In the genomic region with DNA sequence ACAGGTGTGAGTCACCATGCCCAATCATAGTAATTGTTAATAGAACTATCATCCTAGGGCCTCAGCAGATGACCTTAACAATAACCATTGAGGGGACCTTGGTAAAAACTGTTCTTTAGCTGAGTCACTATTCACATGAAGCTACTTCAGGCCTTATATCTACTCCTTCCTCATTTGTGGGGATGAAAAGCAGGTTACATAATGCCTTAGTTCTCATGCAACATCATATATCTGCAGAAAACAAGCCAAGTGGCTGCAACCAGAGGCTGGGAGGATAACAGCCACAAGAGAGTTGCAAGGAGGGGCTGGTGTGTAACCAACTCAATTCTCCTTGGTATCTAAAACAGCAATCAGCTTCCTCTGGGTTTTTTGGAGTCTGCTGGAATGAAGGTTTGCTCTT, we compare ENCODE assay signal across 16 cellular contexts.
"Had no signal": no experiment of that assay in that cellular context is flagged by ENCODE, and none has a peak within 500 bp of the region (broad histone marks: within the 10 kb centered on the region; RNA-seq: fewer than 3 reads in every experiment).

No MANE protein-coding gene starts in this region.

- FAIRE-seq: bronchial epithelial cell, pancreas, TTC549 had no signal

- DNase-seq: activated CD4-positive, alpha-beta memory T cell treated with anti-CD3 and anti-CD28 coated beads, Interleukin-2, amount 10 ng/mL, durations not matched to agents 7 days and 5 days; activated CD4-positive, alpha-beta T cell treated with anti-CD3 and anti-CD28 coated beads for 48 hours; activated CD4-positive, CD25-positive, alpha-beta regulatory T cell; activated CD8-positive, alpha-beta memory T cell treated with anti-CD3 and anti-CD28 coated beads, Interleukin-2, amount 10 ng/mL, durations not matched to agents 7 days and 5 days; cerebellar nuclear complex; cortex of kidney; esophagus squamous epithelium; naive B cell; pancreas; right lobe of liver; stimulated activated CD4-positive, alpha-beta T cell treated with anti-CD3 and anti-CD28 coated beads, Interleukin-4, amount 100 ng/mL, for 24 hours; stomach; testis had no signal

- ATAC-seq: activated CD8-positive, alpha-beta memory T cell treated with anti-CD3 and anti-CD28 coated beads, Interleukin-2, amount 10 ng/mL, durations not matched to agents 7 days and 5 days; pancreas; right lobe of liver; stimulated activated effector memory CD8-positive, alpha-beta T cell treated with anti-CD3 and anti-CD28 coated beads, Interleukin-12 subunit alpha, Interleukin-12 subunit beta, amount 100 ng/mL, for 72 hours had no signal
